21 cellular contexts compared by ENCODE assay signal in genomic region chr2:99678651-99679050, GRCh38.
"Had no signal": no experiment of that assay in that cellular context is flagged by ENCODE, and none has a peak within 500 bp of the region (broad histone marks: within the 10 kb centered on the region; RNA-seq: fewer than 3 reads in every experiment).

No MANE protein-coding gene starts in this region.

- H3K27me3 Mint-ChIP-seq: T-cell had no signal

- H3K4me1 Mint-ChIP-seq: T-cell had no signal

- H3K9me3 Mint-ChIP-seq: T-cell had no signal

- H3K36me3 Mint-ChIP-seq: T-cell had no signal

- H3K27ac ChIP-seq: HL-60, RWPE1 had no signal

- H3K4me3 Mint-ChIP-seq: T-cell had no signal

- ATAC-seq: Panc1, PC-3, T-cell had no signal

- H3K9me2 ChIP-seq: SK-N-SH had no signal

- DNase-seq: KBM-7, MV-4-11, NCI-H1048, NCI-H1105, NCI-H1417, NCI-H1436 treated with DMSO at 0.1 percent for 48 hours, NCI-H1694, NCI-H187 treated with DMSO at 0.1 percent for 48 hours, NCI-H2029 treated with DMSO at 0.1 percent for 48 hours, NCI-H2227 treated with DMSO at 0.1 percent for 48 hours, NCI-H524, NCI-H69, NCI-H774, PC-3, SHP77, SK-N-SH, SW 1271, T-cell had no signal

- H3K4me2 ChIP-seq: SK-N-SH had no signal

- H3K27ac Mint-ChIP-seq: T-cell had no signal
